Comparison of ENCODE assay signal across 8 cellular contexts in the genomic region with DNA sequence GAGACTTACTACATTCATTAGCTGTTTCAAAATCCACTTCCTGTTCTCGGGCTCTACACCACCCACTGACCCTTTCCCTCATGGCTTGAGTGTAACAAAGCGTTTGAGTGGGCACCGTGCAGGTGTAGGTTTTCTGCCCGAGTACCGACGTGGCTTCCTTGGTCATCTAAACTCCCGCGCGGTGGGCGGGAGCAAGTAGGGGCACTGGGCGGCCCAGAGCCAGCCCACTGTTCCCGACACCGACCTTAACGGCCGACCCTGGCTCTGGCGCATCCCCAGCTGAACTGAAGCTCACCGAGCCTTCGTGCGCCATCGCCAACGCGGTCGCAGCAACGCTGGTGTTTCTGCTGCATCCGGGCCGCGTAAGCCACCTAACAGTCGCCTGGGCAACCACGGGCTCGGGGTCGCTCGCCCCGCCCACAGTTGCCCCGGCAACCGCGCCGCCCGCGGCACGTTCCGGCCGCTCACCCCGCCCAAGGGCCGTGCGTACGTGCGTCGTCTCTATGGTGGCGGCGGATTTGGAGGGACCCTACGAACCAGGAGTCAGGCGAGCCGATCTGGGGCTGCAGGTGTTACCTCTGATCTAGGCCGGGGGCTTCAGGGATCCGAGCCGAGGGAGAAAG. TPM values are rescaled to one million over a fixed set of nuclear protein-coding genes. Genes with fewer than 3 reads are reported as not detected.
DNase-seq lines count a peak whose midpoint lies in the region; ATAC-seq and TF ChIP-seq lines count a peak whose summit lies in the region.

A gene (minus strand): TSS at position 372 of the 623 bp plus-strand sequence. CDS start 59 bp downstream, at position 313.
A gene with protein sequence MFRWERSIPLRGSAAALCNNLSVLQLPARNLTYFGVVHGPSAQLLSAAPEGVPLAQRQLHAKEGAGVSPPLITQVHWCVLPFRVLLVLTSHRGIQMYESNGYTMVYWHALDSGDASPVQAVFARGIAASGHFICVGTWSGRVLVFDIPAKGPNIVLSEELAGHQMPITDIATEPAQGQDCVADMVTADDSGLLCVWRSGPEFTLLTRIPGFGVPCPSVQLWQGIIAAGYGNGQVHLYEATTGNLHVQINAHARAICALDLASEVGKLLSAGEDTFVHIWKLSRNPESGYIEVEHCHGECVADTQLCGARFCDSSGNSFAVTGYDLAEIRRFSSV (plus strand): TSS at position 483 of the 623 bp plus-strand sequence. CDS start 424 bp downstream, outside the sequence.

- H3F3A ChIP-seq in Loucy (ENCODE audit: low read depth), result no peaks in the 10 kb centered on the region
- peaks cover 28% of the 10 kb centered on the region for H3F3A ChIP-seq in neural progenitor cell (ENCODE audit: low read depth)

- peaks cover 4% of the 10 kb centered on the region for H3K36me3 ChIP-seq in H7 (replicated peaks; ENCODE audit: control insufficient read depth, insufficient read depth, low read length)
- peaks cover 5% of the 10 kb centered on the region; the same call in 1 of the 2 replicates for H3K36me3 ChIP-seq in Loucy (ENCODE audit: insufficient read depth, low read length)
- peaks cover 27% of the 10 kb centered on the region for H3K36me3 ChIP-seq in RWPE2 (ENCODE audit: low read depth)
- no peaks in the 10 kb centered on the region for H3K36me3 ChIP-seq in neural progenitor cell

- H3K27me3 Mint-ChIP-seq in neural progenitor cell (ENCODE audit: insufficient read depth, low read depth), result peaks cover 16% of the 10 kb centered on the region

- peaks cover 14% of the 10 kb centered on the region; the same call in 1 of the 2 replicates for H3K79me2 ChIP-seq in Loucy (ENCODE audit: insufficient read depth, low read length)
- peaks cover 16% of the 10 kb centered on the region for H3K79me2 ChIP-seq in neural progenitor cell (ENCODE audit: low read depth)

- H3K4me3 ChIP-seq in H7 (ENCODE audit: insufficient read depth, low read depth, low read length) (peak within 1 kb of the TSS; percentile 92), Loucy (ENCODE audit: low read length, poor library complexity, severe bottlenecking) (peak within 1 kb of the TSS; percentile 99), RWPE2 (ENCODE audit: severe bottlenecking) (peak within 1 kb of the TSS; percentile 57), neural progenitor cell (peak within 1 kb of the TSS; percentile 76)

- peak within 1 kb of the TSS; percentile 94 for H3K4me2 ChIP-seq in Loucy (ENCODE audit: low read depth, low read length, poor library complexity, severe bottlenecking)
- H3K4me2 ChIP-seq in neural progenitor cell, result peak within 1 kb of the TSS; percentile 91

- peak within 1 kb of the TSS; percentile 92 for H3K27ac ChIP-seq in RWPE2 (ENCODE audit: poor library complexity, severe bottlenecking)
- no peak within 1 kb of the TSS for H3K27ac ChIP-seq in neural progenitor cell

- H2AFZ ChIP-seq in Loucy (ENCODE audit: low read length) (peak within 1 kb of the TSS; percentile 99), neural progenitor cell (replicated peaks) (peak within 1 kb of the TSS; percentile 85)

- H4K20me1 ChIP-seq in Loucy (ENCODE audit: insufficient read depth, low read length, poor library complexity, severe bottlenecking), result no peaks in the 10 kb centered on the region
- H4K20me1 ChIP-seq in neural progenitor cell (ENCODE audit: low read depth), result peaks cover 14% of the 10 kb centered on the region

- ATAC-seq in RWPE2 (ENCODE audit: low read depth), result peak; percentile 60

- H3K4me3 Mint-ChIP-seq in neural progenitor cell, result peak within 1 kb of the TSS; percentile 99

- H3K9me3 ChIP-seq in Loucy (ENCODE audit: insufficient read depth, low read depth, low read length), result no peaks in the 10 kb centered on the region
- no peaks in the 10 kb centered on the region for H3K9me3 ChIP-seq in RWPE2 (ENCODE audit: severe bottlenecking)
- no peaks in the 10 kb centered on the region for H3K9me3 ChIP-seq in neural progenitor cell (ENCODE audit: low read depth)

- TF ChIP-seq CTCF in Loucy (conservative IDR thresholded peaks at IDR 0.05; ENCODE audit: low read length) (no peak), RWPE2 (IDR thresholded peaks at IDR 0.05; ENCODE audit: poor library complexity, severe bottlenecking) (no peak), neural progenitor cell (IDR thresholded peaks at IDR 0.05) (no peak)

- peak; percentile 94 for DNase-seq in ELF-1 (ENCODE audit: low read depth, low spot score)
- DNase-seq in H7, result peak; percentile 99
- DNase-seq in RWPE2 (ENCODE audit: low spot score), result peak; percentile 88
- DNase-seq in activated effector memory CD4-positive, alpha-beta T cell treated with Interleukin-2 at 50 U/mL for 16 hours, result peak; percentile 94
- DNase-seq in fibroblast of the conjunctiva (ENCODE audit: low read depth), result peak; percentile 76
- peak; percentile 97 for DNase-seq in neural progenitor cell (ENCODE audit: low spot score)
- DNase-seq in stromal cell of bone marrow (ENCODE audit: low read depth), result peak; percentile 67

- H3K9me3 Mint-ChIP-seq in neural progenitor cell, result no peaks in the 10 kb centered on the region

- peak within 1 kb of the TSS; percentile 80 for H3K9ac ChIP-seq in Loucy (ENCODE audit: low read depth, low read length, poor library complexity, severe bottlenecking)
- no peak within 1 kb of the TSS for H3K9ac ChIP-seq in neural progenitor cell

- peaks cover 30% of the 10 kb centered on the region for H3K4me1 Mint-ChIP-seq in neural progenitor cell

- H3K9me2 ChIP-seq in Loucy (replicated peaks; ENCODE audit: low read depth, low read length), result no peaks in the 10 kb centered on the region

- peaks cover 16% of the 10 kb centered on the region for H3K36me3 Mint-ChIP-seq in neural progenitor cell

- peak within 1 kb of the TSS; percentile 86 for H3K27ac Mint-ChIP-seq in neural progenitor cell

- H3K4me1 ChIP-seq in Loucy (ENCODE audit: insufficient read depth, low read length, poor library complexity, severe bottlenecking), result peaks cover 22% of the 10 kb centered on the region
- H3K4me1 ChIP-seq in RWPE2 (ENCODE audit: insufficient read depth, poor library complexity, severe bottlenecking), result peaks cover 27% of the 10 kb centered on the region
- no peaks in the 10 kb centered on the region for H3K4me1 ChIP-seq in neural progenitor cell

- H3K27me3 ChIP-seq in H7 (ENCODE audit: control insufficient read depth, insufficient read depth, low read length) (peaks cover 8% of the 10 kb centered on the region; the same call in 1 of the 2 replicates), Loucy (ENCODE audit: insufficient read depth, low read length, poor library complexity, severe bottlenecking) (no peaks in the 10 kb centered on the region), RWPE2 (ENCODE audit: insufficient read depth, poor library complexity, severe bottlenecking) (no peaks in the 10 kb centered on the region), neural progenitor cell (peaks cover 7% of the 10 kb centered on the region)

RNA-seq across cellular contexts. Expression of the first gene that starts in this region (rescaled TPM):
- 0.83 and 1.6 TPM in 2 replicates for total RNA-seq in H7 (2014; rRNA removed; shearing (Covaris generic))
- 1.8 and 6.0 TPM in 2 replicates for total RNA-seq in neural progenitor cell (ENCODE audit: low replicate concordance)

RNA-seq across cellular contexts. Expression of the second gene that starts in this region (rescaled TPM):
- total RNA-seq in H7 (2014; rRNA removed; shearing (Covaris generic)), result 38.0 and 55.5 TPM in 2 replicates
- 88.1 and 138 TPM in 2 replicates for total RNA-seq in neural progenitor cell (ENCODE audit: low replicate concordance)
